In the genomic region with DNA sequence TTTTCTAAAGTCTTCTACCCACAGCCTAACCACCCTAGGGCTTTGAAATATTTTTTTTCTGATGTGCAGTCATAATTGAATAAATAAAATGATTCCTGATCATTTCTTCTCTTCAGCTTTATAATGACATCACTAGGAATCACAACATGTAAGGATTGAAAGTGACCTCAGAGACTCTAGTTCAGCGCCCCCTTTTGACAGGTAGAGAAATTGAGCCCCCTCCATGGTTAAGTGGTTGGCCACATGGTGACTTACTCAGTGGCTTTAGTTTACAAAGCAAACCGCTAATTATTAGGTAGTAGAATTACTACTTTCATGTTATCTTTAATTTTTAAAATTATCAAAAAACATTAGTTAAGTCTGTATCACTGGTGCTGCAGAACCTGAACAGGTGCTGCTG, we compare ENCODE assay signal across 1 cellular context.
TF ChIP-seq lines count a peak whose summit lies in the region.

No MANE protein-coding gene starts in this region.

TF ChIP-seq in H1, 55 proteins besides CTCF, POLR2A, EP300 and RAD21:
- TF ChIP-seq JUND (IDR thresholded peaks at IDR 0.05; ENCODE audit: low read length) (peak; percentile 66), CREB1 (IDR thresholded peaks at IDR 0.05) (peak; percentile 89), BACH1 (IDR thresholded peaks at IDR 0.05; ENCODE audit: low read length) (no peak), YY1 (IDR thresholded peaks at IDR 0.05; ENCODE audit: low read depth, low read length) (no peak)
- TF ChIP-seq, protein P1, sequence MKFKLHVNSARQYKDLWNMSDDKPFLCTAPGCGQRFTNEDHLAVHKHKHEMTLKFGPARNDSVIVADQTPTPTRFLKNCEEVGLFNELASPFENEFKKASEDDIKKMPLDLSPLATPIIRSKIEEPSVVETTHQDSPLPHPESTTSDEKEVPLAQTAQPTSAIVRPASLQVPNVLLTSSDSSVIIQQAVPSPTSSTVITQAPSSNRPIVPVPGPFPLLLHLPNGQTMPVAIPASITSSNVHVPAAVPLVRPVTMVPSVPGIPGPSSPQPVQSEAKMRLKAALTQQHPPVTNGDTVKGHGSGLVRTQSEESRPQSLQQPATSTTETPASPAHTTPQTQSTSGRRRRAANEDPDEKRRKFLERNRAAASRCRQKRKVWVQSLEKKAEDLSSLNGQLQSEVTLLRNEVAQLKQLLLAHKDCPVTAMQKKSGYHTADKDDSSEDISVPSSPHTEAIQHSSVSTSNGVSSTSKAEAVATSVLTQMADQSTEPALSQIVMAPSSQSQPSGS (IDR thresholded peaks at IDR 0.05; ENCODE audit: low read length), result peak; percentile 91
- TF ChIP-seq, protein P2, sequence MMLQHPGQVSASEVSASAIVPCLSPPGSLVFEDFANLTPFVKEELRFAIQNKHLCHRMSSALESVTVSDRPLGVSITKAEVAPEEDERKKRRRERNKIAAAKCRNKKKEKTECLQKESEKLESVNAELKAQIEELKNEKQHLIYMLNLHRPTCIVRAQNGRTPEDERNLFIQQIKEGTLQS (IDR thresholded peaks at IDR 0.05; ENCODE audit: insufficient read depth, low read depth, low read length), result no peak
